Comparison of ENCODE assay signal across 8 cellular contexts in genomic region chr13:36395280-36395679, GRCh38. TPM values are rescaled to one million over a fixed set of nuclear protein-coding genes. Genes with fewer than 3 reads are reported as not detected.
DNase-seq lines count a peak whose midpoint lies in the region; ATAC-seq and TF ChIP-seq lines count a peak whose summit lies in the region.

No MANE protein-coding gene starts in this region.

- H3K36me3 Mint-ChIP-seq in MCF 10A (ENCODE audit: insufficient read depth, unreplicated experiment): no peaks in the 10 kb centered on the region
- no peaks in the 10 kb centered on the region for H3K36me3 Mint-ChIP-seq in type B pancreatic cell

- intact Hi-C loops in MCF 10A (cut with micrococcal nuclease) (loop anchor here (1.0 kb wide), 2 partner anchors 49 to 112 kb away; partner anchors contain the start of gene SPART), breast epithelium (cut with DNase I; ENCODE audit: low total_unique reads) (no loop called here)

- no peaks in the 10 kb centered on the region for H3K9me3 Mint-ChIP-seq in MCF 10A (ENCODE audit: unreplicated experiment)
- no peaks in the 10 kb centered on the region for H3K9me3 Mint-ChIP-seq in type B pancreatic cell

- no peaks in the 10 kb centered on the region for H3K36me3 ChIP-seq in breast epithelium
- H3K36me3 ChIP-seq in SK-N-MC (ENCODE audit: insufficient read depth, low read length): no peaks in the 10 kb centered on the region

- ATAC-seq in HG03097 (IDR thresholded peaks at IDR 0.05; ENCODE audit: low FRiP score, unreplicated experiment): no peak

- H3K27ac ChIP-seq in breast epithelium (no peak overlapping the region), SK-N-MC (no peak overlapping the region)

- no peaks in the 10 kb centered on the region for H3K4me1 ChIP-seq in breast epithelium

- CTCF ChIA-PET in MCF 10A (lab: Yijun Ruan, JAX): interaction anchor here (0.6 to 4.9 kb wide), 18 partner anchors 13 to 435 kb away, joined by 3 to 50 read pairs (median 4); partner anchors contain the start of gene SPART

- H3K27ac Mint-ChIP-seq in MCF 10A (ENCODE audit: low read depth, unreplicated experiment) (no peak overlapping the region), type B pancreatic cell (no peak overlapping the region)

- no peak overlapping the region for H3K4me3 Mint-ChIP-seq in MCF 10A (ENCODE audit: unreplicated experiment)
- H3K4me3 Mint-ChIP-seq in type B pancreatic cell: no peak overlapping the region

- BruUV-seq in MCF 10A (replicated peaks; lab: Mats Ljungman, UMichigan): no TSS peak

- no peak overlapping the region for H3K9ac ChIP-seq in SK-N-MC (ENCODE audit: insufficient read length)

- no peak for TF ChIP-seq POLR2A in breast epithelium (IDR thresholded peaks at IDR 0.05)

- H3K4me3 ChIP-seq in breast epithelium (no peak overlapping the region), SK-N-MC (no peak overlapping the region)

- no peaks in the 10 kb centered on the region for H3K27me3 ChIP-seq in breast epithelium

- TF ChIP-seq CTCF in MCF 10A (IDR thresholded peaks at IDR 0.05; ENCODE audit: unreplicated experiment): peak; percentile 39
- TF ChIP-seq CTCF in breast epithelium (IDR thresholded peaks at IDR 0.05): peak in 1 of 3 donors; percentile 16
- peak; percentile 49 for TF ChIP-seq CTCF in type B pancreatic cell (conservative IDR thresholded peaks at IDR 0.05)

- DNase-seq in MCF 10A (ENCODE audit: unreplicated experiment): peak; percentile 35
- DNase-seq in breast epithelium (ENCODE audit: low spot score in 2 of 2): no peak
- DNase-seq in SK-N-MC (ENCODE audit: low read depth, low spot score): peak; percentile 73
- DNase-seq in globus pallidus (ENCODE audit: low spot score): peak; percentile 71
- no peak for DNase-seq in type B pancreatic cell (ENCODE audit: extremely low spot score, unreplicated experiment)
- DNase-seq in 8988T: no peak
- no peak for DNase-seq in activated naive CD4-positive, alpha-beta T cell treated with Interleukin-2 at 50 U/mL for 16 hours

- H3K9me3 ChIP-seq in breast epithelium (no peaks in the 10 kb centered on the region), SK-N-MC (ENCODE audit: low read depth, low read length) (no peaks in the 10 kb centered on the region; the same call in 1 of the 2 replicates)

- H3K4me1 Mint-ChIP-seq in MCF 10A (ENCODE audit: insufficient read depth, unreplicated experiment): no peaks in the 10 kb centered on the region
- H3K4me1 Mint-ChIP-seq in type B pancreatic cell (ENCODE audit: unreplicated experiment): no peaks in the 10 kb centered on the region

- POLR2A ChIA-PET in MCF 10A (lab: Yijun Ruan, JAX): interaction anchor here (1.1 kb wide), 1 partner anchor 50 kb away, joined by 5 read pairs; no protein-coding TSS in a partner anchor

- no peaks in the 10 kb centered on the region for H3K27me3 Mint-ChIP-seq in MCF 10A (ENCODE audit: insufficient read depth, unreplicated experiment)
- peaks cover 14% of the 10 kb centered on the region for H3K27me3 Mint-ChIP-seq in type B pancreatic cell

RNA-seq across cellular contexts. Expression of gene CCNA1, which starts 37.0 kb away (rescaled TPM):
- 36.5 and 45.0 TPM in 2 replicates for total RNA-seq in MCF 10A (2022)
- total RNA-seq in breast epithelium: 1 to 10 TPM in 1 of 3 donors, under 1 TPM in 2; 0.32 to 2.3 (median 0.98) TPM
- 3.5 and 3.7 TPM in 2 replicates for total RNA-seq in type B pancreatic cell (ENCODE audit: low replicate concordance)

RNA-seq across cellular contexts. Expression of gene SPART, which starts 49.1 kb away (rescaled TPM):
- total RNA-seq in MCF 10A (2022) (83.1 and 100.0 TPM in 2 replicates), breast epithelium (100 to 1,000 TPM in 2 of 3 donors, 10 to 100 TPM in 1; 79.6 to 111 (median 105) TPM), type B pancreatic cell (ENCODE audit: low replicate concordance) (45.9 and 67.6 TPM in 2 replicates)

Comparison
In these comparisons a context has a peak if more than half of its experiments do, and no peak if none do; other contexts are left out.
1. DNase-seq: peak in MCF 10A (single experiment), SK-N-MC (single experiment) and globus pallidus (single experiment); none in breast epithelium (0 of 2), type B pancreatic cell (single experiment), 8988T (single experiment) and activated naive CD4-positive, alpha-beta T cell treated with Interleukin-2 at 50 U/mL for 16 hours (single experiment).